In genomic region chr4:173506780-173507211, GRCh38 we compare ENCODE assay signal across 1 cellular context.
TF ChIP-seq lines count a peak whose summit lies in the region.

No MANE protein-coding gene starts in this region.

TF ChIP-seq in SK-N-SH, 30 proteins besides CTCF, POLR2A, EP300 and RAD21 (continued from another document):
- no peak for TF ChIP-seq PBX3 (IDR thresholded peaks at IDR 0.05)
- no peak for TF ChIP-seq GATA2 (CRISPR knock-in tag; IDR thresholded peaks at IDR 0.05)
- no peak for TF ChIP-seq RXRA (IDR thresholded peaks at IDR 0.05; ENCODE audit: borderline replicate concordance, low read depth)
- TF ChIP-seq MXI1 (IDR thresholded peaks at IDR 0.05; ENCODE audit: low read depth, low read length) = no peak
- TF ChIP-seq EZH2phosphoT487 (IDR thresholded peaks at IDR 0.05; ENCODE audit: borderline replicate concordance, low read depth) = no peak
- TF ChIP-seq CHD2 (IDR thresholded peaks at IDR 0.05; ENCODE audit: low read length, partially characterized antibody) = no peak
- no peak for TF ChIP-seq POLR2AphosphoS5 (IDR thresholded peaks at IDR 0.05; ENCODE audit: low read depth, low read length)
- TF ChIP-seq TAF1 (IDR thresholded peaks at IDR 0.05; ENCODE audit: borderline replicate concordance, low read depth, low read length) = no peak
TF ChIP-seq in SK-N-SH: peak in this region for 0.
